ENCODE assay signal across 9 cellular contexts in the genomic region with DNA sequence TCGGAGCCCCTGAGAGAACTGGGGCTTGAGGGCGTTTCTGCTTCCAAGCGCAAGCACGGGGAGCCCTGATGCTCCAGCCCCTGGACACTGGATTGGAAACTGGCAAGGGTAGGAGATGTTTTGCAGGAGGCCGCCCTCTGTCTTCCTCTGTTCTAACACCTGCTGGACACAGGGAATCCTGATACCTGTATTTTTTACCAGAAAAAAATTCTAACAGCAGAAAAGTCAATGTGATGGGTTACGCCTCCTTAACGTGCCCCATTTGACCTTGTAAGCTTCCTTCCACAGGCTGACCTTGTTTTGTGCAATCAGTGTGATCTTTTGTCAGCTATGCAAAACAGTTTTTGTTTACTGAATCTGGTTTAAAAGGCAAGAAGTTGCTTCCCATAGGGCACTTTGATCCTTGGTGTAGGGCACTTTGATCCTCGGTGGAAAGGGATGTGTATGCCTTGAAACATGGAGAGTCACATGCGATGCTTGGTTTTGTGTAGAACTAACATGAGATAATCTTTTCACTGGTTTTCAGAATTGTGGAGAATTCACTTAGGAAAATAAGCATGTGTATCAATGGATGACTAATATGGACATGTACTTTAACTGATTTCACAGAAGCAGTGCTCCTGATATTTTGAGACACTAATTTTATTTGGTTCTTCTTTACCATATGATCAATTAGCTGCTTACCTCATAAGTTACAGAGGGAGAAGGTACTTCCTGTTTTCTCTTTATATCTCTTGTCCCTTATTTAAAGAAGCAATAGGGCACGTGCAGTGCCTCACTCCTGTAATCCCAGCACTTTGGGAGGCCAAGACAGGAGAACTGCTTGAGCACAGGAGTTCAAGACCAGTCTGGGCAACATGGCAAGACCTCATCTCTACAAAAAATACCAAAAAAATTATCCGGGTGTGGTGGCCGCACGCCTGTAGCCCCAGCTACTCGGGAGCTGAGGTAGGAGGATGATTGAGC. TPM values are rescaled to one million over a fixed set of nuclear protein-coding genes. Genes with fewer than 3 reads are reported as not detected.
DNase-seq lines count a peak whose midpoint lies in the region; ATAC-seq, FAIRE-seq and TF ChIP-seq lines count a peak whose summit lies in the region.
"Had no signal": no experiment of that assay in that cellular context is flagged by ENCODE, and none has a peak within 500 bp of the region (broad histone marks: within the 10 kb centered on the region; RNA-seq: fewer than 3 reads in every experiment).

No MANE protein-coding gene starts in this region.

- peak overlapping the region; percentile 77 for H3K4me3 Mint-ChIP-seq in WTC11

- POLR2A ChIA-PET in HEK293 (lab: Yijun Ruan, JAX) = interaction anchor here (1.0 kb wide), 1 partner anchor 60 kb away, joined by 5 read pairs; the partner anchor contains the start of gene MAP3K4
- POLR2A ChIA-PET in WTC11 (lab: Charles Lee) = no interaction called here

- peaks cover 14% of the 10 kb centered on the region for H3K4me1 Mint-ChIP-seq in WTC11

- H3K4me1 ChIP-seq in HEK293 (ENCODE audit: control insufficient read depth, insufficient read depth, low read length) = no peaks in the 10 kb centered on the region
- H3K4me1 ChIP-seq in right cardiac atrium (ENCODE audit: control insufficient read depth, insufficient read depth, low read length) = no peaks in the 10 kb centered on the region
- H3K4me1 ChIP-seq in small intestine (ENCODE audit: control insufficient read depth in 2 of 2, insufficient read depth in 1 of 2, low read depth in 1 of 2, low read length in 1 of 2) = no peaks in the 10 kb centered on the region

- H3K9me3 ChIP-seq in HEK293 (ENCODE audit: control insufficient read depth, insufficient read depth, low read depth, low read length) = no peaks in the 10 kb centered on the region
- H3K9me3 ChIP-seq in right cardiac atrium (ENCODE audit: control insufficient read depth, low read length) = no peaks in the 10 kb centered on the region
- no peaks in the 10 kb centered on the region for H3K9me3 ChIP-seq in small intestine (ENCODE audit: control insufficient read depth, low read depth)

- no peaks in the 10 kb centered on the region for H3K36me3 Mint-ChIP-seq in WTC11

- peak overlapping the region; percentile 32 for H3K4me3 ChIP-seq in HEK293 (ENCODE audit: low read depth, low read length)
- H3K4me3 ChIP-seq in right cardiac atrium (ENCODE audit: low read length) = peak overlapping the region; percentile 51
- H3K4me3 ChIP-seq in skin epidermis = peak overlapping the region; percentile 6 to 47 (median 31)
- no peak overlapping the region for H3K4me3 ChIP-seq in small intestine (ENCODE audit: low read depth in 1 of 2, low read length in 2 of 2)

- no peak; the same call in 1 of the 2 replicates for ATAC-seq in WTC11
- ATAC-seq in right cardiac atrium = peak in 1 of 2 donors; percentile 9
- ATAC-seq in GM18517 (IDR thresholded peaks at IDR 0.05; ENCODE audit: unreplicated experiment) = no peak
- ATAC-seq in HG03139 (IDR thresholded peaks at IDR 0.05; ENCODE audit: unreplicated experiment) = no peak

- peaks cover 6% of the 10 kb centered on the region; the same call in 1 of the 2 replicates for H3K9me3 Mint-ChIP-seq in WTC11

- CTCF ChIA-PET in HEK293 (lab: Yijun Ruan, JAX) (interaction anchor here (0.6 to 11.0 kb wide), 31 partner anchors 8 to 1835 kb away, joined by 3 to 261 read pairs (median 5); partner anchors contain the start of genes AGPAT4 and MAP3K4), WTC11 (lab: Charles Lee) (interaction anchor here (0.6 to 3.8 kb wide), 45 partner anchors 7 to 1053 kb away, joined by 3 to 38 read pairs (median 4); partner anchors contain the start of gene MAP3K4)

- no peak for DNase-seq in WTC11 (ENCODE audit: low spot score)
- DNase-seq in right cardiac atrium = no peak
- no peak for DNase-seq in small intestine
- DNase-seq in NCI-H2196 treated with DMSO at 0.1 percent for 48 hours (lab: John Stamatoyannopoulos, UW; ENCODE audit: unreplicated experiment) = no peak

- peaks cover 11% of the 10 kb centered on the region for H3K27me3 Mint-ChIP-seq in WTC11 (ENCODE audit: low read depth)

- H3K27me3 ChIP-seq in right cardiac atrium (ENCODE audit: control insufficient read depth, insufficient read depth) (no peaks in the 10 kb centered on the region), small intestine (ENCODE audit: control insufficient read depth in 2 of 2, insufficient read depth in 2 of 2, low read length in 2 of 2) (no peaks in the 10 kb centered on the region)

- H3K27ac Mint-ChIP-seq in WTC11 = no peak overlapping the region

- WGBS in right cardiac atrium = 55% methylated on average over 14 of the region's 14 CpGs
- 47 to 54% (median 51%) methylated on average over 14 of the region's 14 CpGs for WGBS in small intestine, 3 donors

- TF ChIP-seq CTCF in HEK293 (tag by site-specific recombination; IDR thresholded peaks at IDR 0.05) = no peak
- TF ChIP-seq CTCF in WTC11 (IDR thresholded peaks at IDR 0.05) = no peak

- no peak for FAIRE-seq in small intestine (lab: Jason Lieb, UNC)
- FAIRE-seq: islet of Langerhans had no signal

- no peaks in the 10 kb centered on the region for H3K36me3 ChIP-seq in HEK293 (ENCODE audit: control insufficient read depth in 2 of 2, insufficient read depth in 1 of 2, low read length in 2 of 2)
- H3K36me3 ChIP-seq in small intestine (ENCODE audit: control insufficient read depth in 2 of 2, insufficient read depth in 2 of 2, low read length in 2 of 2) = no peaks in the 10 kb centered on the region

- no peak overlapping the region for H3K27ac ChIP-seq in HEK293 (ENCODE audit: extremely low read depth, low read depth, low read length)
- H3K27ac ChIP-seq in right cardiac atrium (ENCODE audit: low read length) = no peak overlapping the region
- peak overlapping the region in 12 of 21 experiments; percentile 25 to 70 (median 50) for H3K27ac ChIP-seq in skin epidermis
- H3K27ac ChIP-seq in small intestine (ENCODE audit: low read depth in 1 of 2, low read length in 1 of 2) = no peak overlapping the region

- intact Hi-C loops in right cardiac atrium (cut with DNase I) = loop anchor here (5.0 kb wide), 2 partner anchors 61 to 441 kb away; partner anchors contain the start of gene MAP3K4 (in 4 of the 4)

TF ChIP-seq in HEK293, 187 proteins besides CTCF, POLR2A, EP300 and RAD21 (continues in another document):
- TF ChIP-seq, protein P1, sequence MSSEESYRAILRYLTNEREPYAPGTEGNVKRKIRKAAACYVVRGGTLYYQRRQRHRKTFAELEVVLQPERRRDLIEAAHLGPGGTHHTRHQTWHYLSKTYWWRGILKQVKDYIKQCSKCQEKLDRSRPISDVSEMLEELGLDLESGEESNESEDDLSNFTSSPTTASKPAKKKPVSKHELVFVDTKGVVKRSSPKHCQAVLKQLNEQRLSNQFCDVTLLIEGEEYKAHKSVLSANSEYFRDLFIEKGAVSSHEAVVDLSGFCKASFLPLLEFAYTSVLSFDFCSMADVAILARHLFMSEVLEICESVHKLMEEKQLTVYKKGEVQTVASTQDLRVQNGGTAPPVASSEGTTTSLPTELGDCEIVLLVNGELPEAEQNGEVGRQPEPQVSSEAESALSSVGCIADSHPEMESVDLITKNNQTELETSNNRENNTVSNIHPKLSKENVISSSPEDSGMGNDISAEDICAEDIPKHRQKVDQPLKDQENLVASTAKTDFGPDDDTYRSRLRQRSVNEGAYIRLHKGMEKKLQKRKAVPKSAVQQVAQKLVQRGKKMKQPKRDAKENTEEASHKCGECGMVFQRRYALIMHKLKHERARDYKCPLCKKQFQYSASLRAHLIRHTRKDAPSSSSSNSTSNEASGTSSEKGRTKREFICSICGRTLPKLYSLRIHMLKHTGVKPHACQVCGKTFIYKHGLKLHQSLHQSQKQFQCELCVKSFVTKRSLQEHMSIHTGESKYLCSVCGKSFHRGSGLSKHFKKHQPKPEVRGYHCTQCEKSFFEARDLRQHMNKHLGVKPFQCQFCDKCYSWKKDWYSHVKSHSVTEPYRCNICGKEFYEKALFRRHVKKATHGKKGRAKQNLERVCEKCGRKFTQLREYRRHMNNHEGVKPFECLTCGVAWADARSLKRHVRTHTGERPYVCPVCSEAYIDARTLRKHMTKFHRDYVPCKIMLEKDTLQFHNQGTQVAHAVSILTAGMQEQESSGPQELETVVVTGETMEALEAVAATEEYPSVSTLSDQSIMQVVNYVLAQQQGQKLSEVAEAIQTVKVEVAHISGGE (tag by site-specific recombination; conservative IDR thresholded peaks at IDR 0.05; ENCODE audit: low read depth) = no peak
- TF ChIP-seq SP3 (tag by site-specific recombination; IDR thresholded peaks at IDR 0.05) (no peak), ZFP41 (tag by site-specific recombination; IDR thresholded peaks at IDR 0.05; ENCODE audit: borderline replicate concordance) (no peak), ZNF658 (tag by site-specific recombination; IDR thresholded peaks at IDR 0.05) (no peak)

TF ChIP-seq in WTC11, 78 proteins besides CTCF, POLR2A, EP300 and RAD21:
- TF ChIP-seq ELF4 (CRISPR knock-in tag; IDR thresholded peaks at IDR 0.05; ENCODE audit: low read depth) (no peak), ZBTB21 (CRISPR knock-in tag; IDR thresholded peaks at IDR 0.05; ENCODE audit: borderline replicate concordance) (no peak), ZNF423 (CRISPR knock-in tag; IDR thresholded peaks at IDR 0.05) (no peak), ESRRA (CRISPR knock-in tag; IDR thresholded peaks at IDR 0.05; ENCODE audit: borderline replicate concordance) (no peak), NR2C2 (CRISPR knock-in tag; IDR thresholded peaks at IDR 0.05) (no peak), PRRX2 (CRISPR knock-in tag; IDR thresholded peaks at IDR 0.05) (no peak), ATF3 (CRISPR knock-in tag; conservative IDR thresholded peaks at IDR 0.05) (no peak), HMGA2 (CRISPR knock-in tag; IDR thresholded peaks at IDR 0.05) (no peak)

RNA-seq across cellular contexts. Expression of gene MAP3K4, which starts 59.9 kb away (rescaled TPM):
- 59.2 to 69.8 TPM (median 64.7 TPM) in 3 replicates for total RNA-seq in WTC11 (2021)
- 10 to 100 TPM; 28.0 to 42.3 (median 33.7) TPM for total RNA-seq in right cardiac atrium
- polyA plus RNA-seq in right cardiac atrium = 11.8 TPM
- 10 to 100 TPM; 12.4 to 22.6 (median 13.9) TPM for polyA plus RNA-seq in small intestine

Comparison
In these comparisons a context has a peak if more than half of its experiments do, and no peak if none do; other contexts are left out.
1. H3K27ac ChIP-seq: peak in skin epidermis (12 of 21); none in HEK293 (single experiment), right cardiac atrium (single experiment) and small intestine (0 of 2).
2. H3K4me3 ChIP-seq: peak in HEK293 (single experiment), right cardiac atrium (single experiment) and skin epidermis (7 of 7); none in small intestine (0 of 2).